Comparison of ENCODE assay signal across 1 cellular context in the genomic region with DNA sequence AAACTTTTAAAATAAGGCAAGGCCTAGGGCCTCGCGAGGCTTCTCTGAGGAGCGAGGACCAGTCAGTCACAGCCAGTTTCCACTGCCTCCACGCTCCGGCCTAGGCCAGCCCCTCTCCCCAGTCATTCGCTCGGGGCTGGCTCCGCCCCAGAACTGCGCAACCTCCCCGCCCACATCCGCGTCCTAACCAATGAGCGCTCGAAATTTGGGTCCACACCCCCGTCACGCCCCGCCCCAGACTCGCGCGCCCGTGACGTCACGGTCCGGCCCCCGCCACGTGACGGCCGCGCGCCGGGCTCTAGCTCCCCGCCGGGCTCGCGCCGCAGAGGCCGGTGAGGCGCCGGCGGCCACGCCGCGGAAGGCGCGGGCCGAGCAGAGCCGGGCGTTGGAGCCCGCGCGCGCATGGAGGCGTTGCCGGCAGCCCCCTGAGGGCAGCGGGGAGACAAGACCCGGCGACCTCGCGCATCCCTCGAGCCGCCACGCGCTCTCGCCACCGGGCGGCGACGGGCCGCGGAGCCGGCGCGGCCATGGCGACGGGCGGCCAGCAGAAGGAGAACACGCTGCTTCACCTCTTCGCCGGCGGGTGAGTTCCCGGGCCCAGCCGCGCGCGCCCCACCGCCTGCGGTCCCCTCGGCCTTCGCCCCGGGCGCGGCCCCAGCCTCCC.
TF ChIP-seq lines count a peak whose summit lies in the region.

A gene with protein sequence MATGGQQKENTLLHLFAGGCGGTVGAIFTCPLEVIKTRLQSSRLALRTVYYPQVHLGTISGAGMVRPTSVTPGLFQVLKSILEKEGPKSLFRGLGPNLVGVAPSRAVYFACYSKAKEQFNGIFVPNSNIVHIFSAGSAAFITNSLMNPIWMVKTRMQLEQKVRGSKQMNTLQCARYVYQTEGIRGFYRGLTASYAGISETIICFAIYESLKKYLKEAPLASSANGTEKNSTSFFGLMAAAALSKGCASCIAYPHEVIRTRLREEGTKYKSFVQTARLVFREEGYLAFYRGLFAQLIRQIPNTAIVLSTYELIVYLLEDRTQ (plus strand): TSS at position 301 of the 664 bp plus-strand sequence. CDS start 227 bp downstream, at position 528.

TF ChIP-seq in H1, 55 proteins besides CTCF, POLR2A, EP300 and RAD21 (continues in another document):
- TF ChIP-seq ATF2 (IDR thresholded peaks at IDR 0.05; ENCODE audit: low read length) (no peak), POU5F1 (IDR thresholded peaks at IDR 0.05; ENCODE audit: low read depth, low read length) (no peak), YY1 (IDR thresholded peaks at IDR 0.05; ENCODE audit: low read depth, low read length) (no peak), TBP (IDR thresholded peaks at IDR 0.05; ENCODE audit: low read depth, low read length) (peak; percentile 61; the same call in 1 of the 2 replicates), RFX5 (IDR thresholded peaks at IDR 0.05; ENCODE audit: borderline replicate concordance, low read depth, low read length) (no peak), CBX8 (IDR thresholded peaks at IDR 0.05; ENCODE audit: borderline replicate concordance, low read depth, low read length) (no peak), SRF (IDR thresholded peaks at IDR 0.05; ENCODE audit: low read depth, low read length) (no peak), ASH2L (IDR thresholded peaks at IDR 0.05; ENCODE audit: low read length) (no peak), EZH2 (IDR thresholded peaks at IDR 0.05; ENCODE audit: low read depth, low read length, severe bottlenecking) (no peak), SIN3A (conservative IDR thresholded peaks at IDR 0.05 in 1 of 2, IDR thresholded peaks at IDR 0.05 in 1 of 2; ENCODE audit: low read depth in 1 of 2, low read length in 2 of 2) (0 out of 4 replicates have a peak, but pooled peaks of 1 of the 2 experiments have one; percentile 6), CHD2 (IDR thresholded peaks at IDR 0.05; ENCODE audit: low read length) (peak; percentile 81; the same call in 1 of the 2 replicates), ZNF274 (IDR thresholded peaks at IDR 0.05; ENCODE audit: borderline replicate concordance, extremely low read depth, low read length) (no peak), CREB1 (IDR thresholded peaks at IDR 0.05) (peak; percentile 94), FOSL1 (IDR thresholded peaks at IDR 0.05; ENCODE audit: insufficient read depth, low read depth, low read length) (peak; percentile 71; the same call in 1 of the 2 replicates), CBX5 (IDR thresholded peaks at IDR 0.05; ENCODE audit: low read depth, low read length) (no peak), KDM1A (IDR thresholded peaks at IDR 0.05; ENCODE audit: borderline replicate concordance, low read length) (no peak), MAFK (IDR thresholded peaks at IDR 0.05; ENCODE audit: low read depth, low read length) (no peak), KDM5A (IDR thresholded peaks at IDR 0.05; ENCODE audit: low read length) (no peak), ATF3 (IDR thresholded peaks at IDR 0.05; ENCODE audit: insufficient read depth, low read depth, low read length) (peak; percentile 35; the same call in 1 of the 2 replicates), NANOG (IDR thresholded peaks at IDR 0.05; ENCODE audit: insufficient read depth, low read depth, low read length, poor library complexity, severe bottlenecking) (no peak), SIRT6 (IDR thresholded peaks at IDR 0.05; ENCODE audit: low read length) (no peak), CEBPB (IDR thresholded peaks at IDR 0.05; ENCODE audit: low read depth, low read length) (peak; percentile 14; the same call in 1 of the 2 replicates), TCF12 (IDR thresholded peaks at IDR 0.05; ENCODE audit: low read depth, low read length) (no peak), RNF2 (IDR thresholded peaks at IDR 0.05; ENCODE audit: borderline replicate concordance, low read depth, low read length, missing control alignments, poor library complexity, severe bottlenecking) (no peak), TAF1 (IDR thresholded peaks at IDR 0.05; ENCODE audit: low read depth, low read length) (peak; percentile 87), CTBP2 (IDR thresholded peaks at IDR 0.05; ENCODE audit: borderline replicate concordance, insufficient read depth, insufficient read length, low read length) (no peak), POLR2AphosphoS5 (IDR thresholded peaks at IDR 0.05; ENCODE audit: low read depth, low read length) (peak; percentile 55), HDAC6 (IDR thresholded peaks at IDR 0.05; ENCODE audit: low read depth, low read length) (no peak), NRF1 (IDR thresholded peaks at IDR 0.05; ENCODE audit: low read depth, low read length) (peak; percentile 24; the same call in 1 of the 2 replicates), SIX5 (IDR thresholded peaks at IDR 0.05; ENCODE audit: low read depth, low read length) (no peak), KDM4A (IDR thresholded peaks at IDR 0.05; ENCODE audit: low read depth, low read length, severe bottlenecking) (no peak), SUZ12 (IDR thresholded peaks at IDR 0.05; ENCODE audit: low read length) (no peak), GABPA (IDR thresholded peaks at IDR 0.05; ENCODE audit: borderline replicate concordance, insufficient read depth, low read length) (no peak), SP1 (IDR thresholded peaks at IDR 0.05; ENCODE audit: low read depth, low read length) (no peak; the same call in 1 of the 2 replicates), BRCA1 (IDR thresholded peaks at IDR 0.05; ENCODE audit: low read depth, low read length) (0 out of 2 replicates have a peak, but pooled peaks have one; percentile 14), BCL11A (IDR thresholded peaks at IDR 0.05; ENCODE audit: low read depth in 2 of 2, low read length in 2 of 2) (no peak), SP4 (IDR thresholded peaks at IDR 0.05; ENCODE audit: low read length) (no peak), SP2 (IDR thresholded peaks at IDR 0.05; ENCODE audit: low read length) (no peak), TAF7 (optimal IDR thresholded peaks at IDR 0.05; ENCODE audit: borderline replicate concordance, low read depth, low read length) (no peak), TEAD4 (IDR thresholded peaks at IDR 0.05; ENCODE audit: low read depth, low read length) (no peak), SAP30 (IDR thresholded peaks at IDR 0.05; ENCODE audit: insufficient read depth, insufficient replicate concordance, low read length) (no peak), CHD1 (IDR thresholded peaks at IDR 0.05; ENCODE audit: low read depth, low read length) (no peak), JUND (IDR thresholded peaks at IDR 0.05; ENCODE audit: low read length) (no peak), PHF8 (conservative IDR thresholded peaks at IDR 0.05; ENCODE audit: low read depth, low read length) (peak; percentile 79), HDAC2 (IDR thresholded peaks at IDR 0.05; ENCODE audit: borderline replicate concordance in 1 of 2, low read depth in 2 of 2, low read length in 2 of 2) (no peak), EGR1 (IDR thresholded peaks at IDR 0.05; ENCODE audit: borderline replicate concordance, low read depth, low read length) (no peak), RXRA (IDR thresholded peaks at IDR 0.05; ENCODE audit: insufficient read depth, low read depth, low read length) (no peak), BACH1 (IDR thresholded peaks at IDR 0.05; ENCODE audit: low read length) (peak; percentile 48; the same call in 1 of the 2 replicates)
- TF ChIP-seq, protein P1, sequence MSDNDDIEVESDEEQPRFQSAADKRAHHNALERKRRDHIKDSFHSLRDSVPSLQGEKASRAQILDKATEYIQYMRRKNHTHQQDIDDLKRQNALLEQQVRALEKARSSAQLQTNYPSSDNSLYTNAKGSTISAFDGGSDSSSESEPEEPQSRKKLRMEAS (IDR thresholded peaks at IDR 0.05) = peak; percentile 84
- TF ChIP-seq, protein P2, sequence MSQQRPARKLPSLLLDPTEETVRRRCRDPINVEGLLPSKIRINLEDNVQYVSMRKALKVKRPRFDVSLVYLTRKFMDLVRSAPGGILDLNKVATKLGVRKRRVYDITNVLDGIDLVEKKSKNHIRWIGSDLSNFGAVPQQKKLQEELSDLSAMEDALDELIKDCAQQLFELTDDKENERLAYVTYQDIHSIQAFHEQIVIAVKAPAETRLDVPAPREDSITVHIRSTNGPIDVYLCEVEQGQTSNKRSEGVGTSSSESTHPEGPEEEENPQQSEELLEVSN (IDR thresholded peaks at IDR 0.05) = 0 out of 2 replicates have a peak, but pooled peaks have one; percentile 51
- TF ChIP-seq, protein P3, sequence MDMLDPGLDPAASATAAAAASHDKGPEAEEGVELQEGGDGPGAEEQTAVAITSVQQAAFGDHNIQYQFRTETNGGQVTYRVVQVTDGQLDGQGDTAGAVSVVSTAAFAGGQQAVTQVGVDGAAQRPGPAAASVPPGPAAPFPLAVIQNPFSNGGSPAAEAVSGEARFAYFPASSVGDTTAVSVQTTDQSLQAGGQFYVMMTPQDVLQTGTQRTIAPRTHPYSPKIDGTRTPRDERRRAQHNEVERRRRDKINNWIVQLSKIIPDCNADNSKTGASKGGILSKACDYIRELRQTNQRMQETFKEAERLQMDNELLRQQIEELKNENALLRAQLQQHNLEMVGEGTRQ (IDR thresholded peaks at IDR 0.05; ENCODE audit: low read length) = peak; percentile 84
- TF ChIP-seq, protein P4, sequence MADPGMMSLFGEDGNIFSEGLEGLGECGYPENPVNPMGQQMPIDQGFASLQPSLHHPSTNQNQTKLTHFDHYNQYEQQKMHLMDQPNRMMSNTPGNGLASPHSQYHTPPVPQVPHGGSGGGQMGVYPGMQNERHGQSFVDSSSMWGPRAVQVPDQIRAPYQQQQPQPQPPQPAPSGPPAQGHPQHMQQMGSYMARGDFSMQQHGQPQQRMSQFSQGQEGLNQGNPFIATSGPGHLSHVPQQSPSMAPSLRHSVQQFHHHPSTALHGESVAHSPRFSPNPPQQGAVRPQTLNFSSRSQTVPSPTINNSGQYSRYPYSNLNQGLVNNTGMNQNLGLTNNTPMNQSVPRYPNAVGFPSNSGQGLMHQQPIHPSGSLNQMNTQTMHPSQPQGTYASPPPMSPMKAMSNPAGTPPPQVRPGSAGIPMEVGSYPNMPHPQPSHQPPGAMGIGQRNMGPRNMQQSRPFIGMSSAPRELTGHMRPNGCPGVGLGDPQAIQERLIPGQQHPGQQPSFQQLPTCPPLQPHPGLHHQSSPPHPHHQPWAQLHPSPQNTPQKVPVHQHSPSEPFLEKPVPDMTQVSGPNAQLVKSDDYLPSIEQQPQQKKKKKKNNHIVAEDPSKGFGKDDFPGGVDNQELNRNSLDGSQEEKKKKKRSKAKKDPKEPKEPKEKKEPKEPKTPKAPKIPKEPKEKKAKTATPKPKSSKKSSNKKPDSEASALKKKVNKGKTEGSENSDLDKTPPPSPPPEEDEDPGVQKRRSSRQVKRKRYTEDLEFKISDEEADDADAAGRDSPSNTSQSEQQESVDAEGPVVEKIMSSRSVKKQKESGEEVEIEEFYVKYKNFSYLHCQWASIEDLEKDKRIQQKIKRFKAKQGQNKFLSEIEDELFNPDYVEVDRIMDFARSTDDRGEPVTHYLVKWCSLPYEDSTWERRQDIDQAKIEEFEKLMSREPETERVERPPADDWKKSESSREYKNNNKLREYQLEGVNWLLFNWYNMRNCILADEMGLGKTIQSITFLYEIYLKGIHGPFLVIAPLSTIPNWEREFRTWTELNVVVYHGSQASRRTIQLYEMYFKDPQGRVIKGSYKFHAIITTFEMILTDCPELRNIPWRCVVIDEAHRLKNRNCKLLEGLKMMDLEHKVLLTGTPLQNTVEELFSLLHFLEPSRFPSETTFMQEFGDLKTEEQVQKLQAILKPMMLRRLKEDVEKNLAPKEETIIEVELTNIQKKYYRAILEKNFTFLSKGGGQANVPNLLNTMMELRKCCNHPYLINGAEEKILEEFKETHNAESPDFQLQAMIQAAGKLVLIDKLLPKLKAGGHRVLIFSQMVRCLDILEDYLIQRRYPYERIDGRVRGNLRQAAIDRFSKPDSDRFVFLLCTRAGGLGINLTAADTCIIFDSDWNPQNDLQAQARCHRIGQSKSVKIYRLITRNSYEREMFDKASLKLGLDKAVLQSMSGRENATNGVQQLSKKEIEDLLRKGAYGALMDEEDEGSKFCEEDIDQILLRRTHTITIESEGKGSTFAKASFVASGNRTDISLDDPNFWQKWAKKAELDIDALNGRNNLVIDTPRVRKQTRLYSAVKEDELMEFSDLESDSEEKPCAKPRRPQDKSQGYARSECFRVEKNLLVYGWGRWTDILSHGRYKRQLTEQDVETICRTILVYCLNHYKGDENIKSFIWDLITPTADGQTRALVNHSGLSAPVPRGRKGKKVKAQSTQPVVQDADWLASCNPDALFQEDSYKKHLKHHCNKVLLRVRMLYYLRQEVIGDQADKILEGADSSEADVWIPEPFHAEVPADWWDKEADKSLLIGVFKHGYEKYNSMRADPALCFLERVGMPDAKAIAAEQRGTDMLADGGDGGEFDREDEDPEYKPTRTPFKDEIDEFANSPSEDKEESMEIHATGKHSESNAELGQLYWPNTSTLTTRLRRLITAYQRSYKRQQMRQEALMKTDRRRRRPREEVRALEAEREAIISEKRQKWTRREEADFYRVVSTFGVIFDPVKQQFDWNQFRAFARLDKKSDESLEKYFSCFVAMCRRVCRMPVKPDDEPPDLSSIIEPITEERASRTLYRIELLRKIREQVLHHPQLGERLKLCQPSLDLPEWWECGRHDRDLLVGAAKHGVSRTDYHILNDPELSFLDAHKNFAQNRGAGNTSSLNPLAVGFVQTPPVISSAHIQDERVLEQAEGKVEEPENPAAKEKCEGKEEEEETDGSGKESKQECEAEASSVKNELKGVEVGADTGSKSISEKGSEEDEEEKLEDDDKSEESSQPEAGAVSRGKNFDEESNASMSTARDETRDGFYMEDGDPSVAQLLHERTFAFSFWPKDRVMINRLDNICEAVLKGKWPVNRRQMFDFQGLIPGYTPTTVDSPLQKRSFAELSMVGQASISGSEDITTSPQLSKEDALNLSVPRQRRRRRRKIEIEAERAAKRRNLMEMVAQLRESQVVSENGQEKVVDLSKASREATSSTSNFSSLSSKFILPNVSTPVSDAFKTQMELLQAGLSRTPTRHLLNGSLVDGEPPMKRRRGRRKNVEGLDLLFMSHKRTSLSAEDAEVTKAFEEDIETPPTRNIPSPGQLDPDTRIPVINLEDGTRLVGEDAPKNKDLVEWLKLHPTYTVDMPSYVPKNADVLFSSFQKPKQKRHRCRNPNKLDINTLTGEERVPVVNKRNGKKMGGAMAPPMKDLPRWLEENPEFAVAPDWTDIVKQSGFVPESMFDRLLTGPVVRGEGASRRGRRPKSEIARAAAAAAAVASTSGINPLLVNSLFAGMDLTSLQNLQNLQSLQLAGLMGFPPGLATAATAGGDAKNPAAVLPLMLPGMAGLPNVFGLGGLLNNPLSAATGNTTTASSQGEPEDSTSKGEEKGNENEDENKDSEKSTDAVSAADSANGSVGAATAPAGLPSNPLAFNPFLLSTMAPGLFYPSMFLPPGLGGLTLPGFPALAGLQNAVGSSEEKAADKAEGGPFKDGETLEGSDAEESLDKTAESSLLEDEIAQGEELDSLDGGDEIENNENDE (IDR thresholded peaks at IDR 0.05; ENCODE audit: insufficient replicate concordance, low read length) = no peak
